In genomic region chr1:71796044-71796443, GRCh38 we compare ENCODE assay signal across 21 cellular contexts.
DNase-seq lines count a peak whose midpoint lies in the region; ATAC-seq, FAIRE-seq and TF ChIP-seq lines count a peak whose summit lies in the region.
"Had no signal": no experiment of that assay in that cellular context is flagged by ENCODE, and none has a peak within 500 bp of the region (broad histone marks: within the 10 kb centered on the region; RNA-seq: fewer than 3 reads in every experiment).

No MANE protein-coding gene starts in this region.

- H3K27ac ChIP-seq in stomach, result no peak overlapping the region
- H3K27ac ChIP-seq: WERI-Rb-1 had no signal

- CTCF ChIA-PET in T-cell (lab: Charles Lee), result no interaction called here

- no peaks in the 10 kb centered on the region for H3K36me3 Mint-ChIP-seq in T-cell
- H3K36me3 Mint-ChIP-seq: activated naive CD8-positive, alpha-beta T cell treated with anti-CD3 and anti-CD28 coated beads, Interleukin-2, amount 10 ng/mL, durations not matched to agents 7 days and 5 days; brain had no signal

- H3K27ac Mint-ChIP-seq in T-cell, result no peak overlapping the region
- H3K27ac Mint-ChIP-seq: activated CD4-positive, alpha-beta memory T cell treated with anti-CD3 and anti-CD28 coated beads, Interleukin-2, amount 10 ng/mL, durations not matched to agents 7 days and 5 days; activated naive CD8-positive, alpha-beta T cell treated with anti-CD3 and anti-CD28 coated beads, Interleukin-2, amount 10 ng/mL, durations not matched to agents 7 days and 5 days; activated T-cell treated with anti-CD3 and anti-CD28 coated beads, Interleukin-2, amount 50 U/mL, for 72 hours; brain had no signal

- peak; percentile 72 for DNase-seq in DMS153 (lab: John Stamatoyannopoulos, UW)
- DNase-seq in NCI-H128 (lab: John Stamatoyannopoulos, UW; ENCODE audit: unreplicated experiment), result peak; percentile 36
- peak; percentile 77 for DNase-seq in NCI-H510A treated with DMSO at 0.1 percent for 48 hours (lab: John Stamatoyannopoulos, UW)
- peak; percentile 12 for DNase-seq in iPS-NIHi11 (ENCODE audit: low spot score)
- DNase-seq in stimulated activated CD4-positive, alpha-beta T cell treated with anti-CD3 and anti-CD28 coated beads, Interleukin-1b, Interleukin-23, amount 100 ng/mL, for 48 hours, result no peak
- DNase-seq in D721Med (ENCODE audit: insufficient read length, low spot score), result no peak
- DNase-seq in T-cell, result no peak
- no peak for DNase-seq in stomach
- DNase-seq: activated CD4-positive, alpha-beta memory T cell treated with anti-CD3 and anti-CD28 coated beads, Interleukin-2, amount 10 ng/mL, durations not matched to agents 7 days and 5 days; activated naive CD8-positive, alpha-beta T cell treated with anti-CD3 and anti-CD28 coated beads, Interleukin-2, amount 10 ng/mL, durations not matched to agents 7 days and 5 days; activated T-cell treated with anti-CD3 and anti-CD28 coated beads, Interleukin-2, amount 50 U/mL, for 72 hours; cortex of kidney; HCEC 1CT; KG1; NCI-H1092 treated with DMSO at 0.1 percent for 48 hours; SHP77 treated with DMSO at 0.1 percent for 48 hours; substantia nigra; WERI-Rb-1 had no signal

- H3K9me3 Mint-ChIP-seq in T-cell, result peaks cover 0 to 8% (median 5%) of the 10 kb centered on the region in 3 donors
- H3K9me3 Mint-ChIP-seq: activated naive CD8-positive, alpha-beta T cell treated with anti-CD3 and anti-CD28 coated beads, Interleukin-2, amount 10 ng/mL, durations not matched to agents 7 days and 5 days; brain had no signal

- H3K27me3 Mint-ChIP-seq in T-cell, result no peaks in the 10 kb centered on the region
- H3K27me3 Mint-ChIP-seq: activated CD4-positive, alpha-beta memory T cell treated with anti-CD3 and anti-CD28 coated beads, Interleukin-2, amount 10 ng/mL, durations not matched to agents 7 days and 5 days; activated naive CD8-positive, alpha-beta T cell treated with anti-CD3 and anti-CD28 coated beads, Interleukin-2, amount 10 ng/mL, durations not matched to agents 7 days and 5 days; brain had no signal

- no peak for ATAC-seq in T-cell (replicated peaks in 1 of 4)
- ATAC-seq: activated T-cell treated with anti-CD3 and anti-CD28 coated beads, Interleukin-2, amount 50 U/mL, for 72 hours had no signal

- H3K4me1 Mint-ChIP-seq in T-cell, result no peaks in the 10 kb centered on the region
- H3K4me1 Mint-ChIP-seq: activated CD4-positive, alpha-beta memory T cell treated with anti-CD3 and anti-CD28 coated beads, Interleukin-2, amount 10 ng/mL, durations not matched to agents 7 days and 5 days; activated naive CD8-positive, alpha-beta T cell treated with anti-CD3 and anti-CD28 coated beads, Interleukin-2, amount 10 ng/mL, durations not matched to agents 7 days and 5 days; brain had no signal

- no peak for FAIRE-seq in D721Med (lab: Jason Lieb, UNC)
- FAIRE-seq: frontal cortex, GM18507 had no signal

- peaks cover 0 to 15% (median 0%) of the 10 kb centered on the region in 4 donors for H3K4me1 ChIP-seq in stomach

- H3K27me3 ChIP-seq in stomach, result no peaks in the 10 kb centered on the region

- 67 to 81% (median 70%) methylated on average over 1 of the region's 1 CpG for WGBS in stomach, 5 donors

- POLR2A ChIA-PET in T-cell (lab: Charles Lee), result no interaction called here

- no peak for TF ChIP-seq POLR2A in stomach (IDR thresholded peaks at IDR 0.05)

- no peak overlapping the region for H3K4me3 Mint-ChIP-seq in T-cell
- H3K4me3 Mint-ChIP-seq: activated CD4-positive, alpha-beta memory T cell treated with anti-CD3 and anti-CD28 coated beads, Interleukin-2, amount 10 ng/mL, durations not matched to agents 7 days and 5 days; activated naive CD8-positive, alpha-beta T cell treated with anti-CD3 and anti-CD28 coated beads, Interleukin-2, amount 10 ng/mL, durations not matched to agents 7 days and 5 days; activated T-cell treated with anti-CD3 and anti-CD28 coated beads, Interleukin-2, amount 50 U/mL, for 72 hours; brain had no signal

- no peak for TF ChIP-seq EP300 in stomach (IDR thresholded peaks at IDR 0.05)

- H3K9me3 ChIP-seq in stomach, result no peaks in the 10 kb centered on the region

- intact Hi-C loops in stomach (cut with DNase I; ENCODE audit: low total_unique reads), result no loop called here

- H3K4me3 ChIP-seq in stomach, result no peak overlapping the region

- H3K36me3 ChIP-seq in stomach, result no peaks in the 10 kb centered on the region
- H3K36me3 ChIP-seq: WERI-Rb-1 had no signal

- TF ChIP-seq CTCF in D721Med (IDR thresholded peaks at IDR 0.05; ENCODE audit: insufficient read depth, missing control alignments) (no peak), stomach (IDR thresholded peaks at IDR 0.05) (no peak)

Comparison
In these comparisons a context has a peak if more than half of its experiments do, and no peak if none do; other contexts are left out.
1. DNase-seq: peak in DMS153 (single experiment), NCI-H128 (single experiment), NCI-H510A treated with DMSO at 0.1 percent for 48 hours (single experiment) and iPS-NIHi11 (single experiment); none in stimulated activated CD4-positive, alpha-beta T cell treated with anti-CD3 and anti-CD28 coated beads, Interleukin-1b, Interleukin-23, amount 100 ng/mL, for 48 hours (single experiment), D721Med (single experiment), T-cell (0 of 34) and stomach (single experiment).